Comparison of ENCODE assay signal across 18 cellular contexts in genomic region chr20:63051186-63051860, GRCh38. TPM values are rescaled to one million over a fixed set of nuclear protein-coding genes. Genes with fewer than 3 reads are reported as not detected.
DNase-seq lines count a peak whose midpoint lies in the region; ATAC-seq and TF ChIP-seq lines count a peak whose summit lies in the region.
"Had no signal": no experiment of that assay in that cellular context is flagged by ENCODE, and none has a peak within 500 bp of the region (broad histone marks: within the 10 kb centered on the region; RNA-seq: fewer than 3 reads in every experiment).

No MANE protein-coding gene starts in this region.

- no peak overlapping the region for H3K9ac ChIP-seq in BLaER1
- H3K9ac ChIP-seq: BLaER1 treated with 17β-estradiol and CSF1 and Interleukin-3, amounts not matched to agents 10 nM and 100 nM had no signal

- no peak for TF ChIP-seq POLR2A in right lobe of liver (IDR thresholded peaks at IDR 0.05)

- TF ChIP-seq CTCF in RWPE2 (IDR thresholded peaks at IDR 0.05; ENCODE audit: poor library complexity, severe bottlenecking) (no peak), right lobe of liver (IDR thresholded peaks at IDR 0.05) (no peak), osteoblast (IDR thresholded peaks at IDR 0.05; ENCODE audit: extremely low read depth, low read depth, low read length) (no peak)

- H3K4me3 ChIP-seq in BLaER1 = no peak overlapping the region
- H3K4me3 ChIP-seq in RWPE2 (ENCODE audit: severe bottlenecking) = no peak overlapping the region
- no peak overlapping the region for H3K4me3 ChIP-seq in right lobe of liver
- no peak overlapping the region for H3K4me3 ChIP-seq in osteoblast (ENCODE audit: insufficient read depth, low read length)
- H3K4me3 ChIP-seq: BLaER1 treated with 17β-estradiol and CSF1 and Interleukin-3, amounts not matched to agents 10 nM and 100 nM; GM12878; GM23338 had no signal

- intact Hi-C loops in right lobe of liver (cut with DNase I) = no loop called here

- H3K9me3 ChIP-seq in BLaER1 (peaks cover 25% of the 10 kb centered on the region), RWPE2 (ENCODE audit: severe bottlenecking) (no peaks in the 10 kb centered on the region), right lobe of liver (no peaks in the 10 kb centered on the region), osteoblast (ENCODE audit: low read depth, low read length) (no peaks in the 10 kb centered on the region)

- H3K36me3 ChIP-seq in BLaER1 (no peaks in the 10 kb centered on the region), RWPE2 (ENCODE audit: low read depth) (no peaks in the 10 kb centered on the region), right lobe of liver (no peaks in the 10 kb centered on the region), osteoblast (ENCODE audit: insufficient read depth, low read length) (no peaks in the 10 kb centered on the region)
- H3K36me3 ChIP-seq: BLaER1 treated with 17β-estradiol and CSF1 and Interleukin-3, amounts not matched to agents 10 nM and 100 nM had no signal

- 68% methylated on average over 5 of the region's 13 CpGs for WGBS in right lobe of liver (ENCODE audit: insufficient coverage, low coverage, low lambda C conversion rate, missing lambda C conversion rate)

- H3K27me3 ChIP-seq in BLaER1 (no peaks in the 10 kb centered on the region), RWPE2 (ENCODE audit: insufficient read depth, poor library complexity, severe bottlenecking) (peaks cover 64% of the 10 kb centered on the region), right lobe of liver (no peaks in the 10 kb centered on the region), osteoblast (ENCODE audit: insufficient read depth, low read length) (peaks cover 11% of the 10 kb centered on the region)
- H3K27me3 ChIP-seq: BLaER1 treated with 17β-estradiol and CSF1 and Interleukin-3, amounts not matched to agents 10 nM and 100 nM had no signal

- H3K4me2 ChIP-seq in BLaER1 (0 out of 2 replicates have a peak overlapping the region, but pooled peaks have one; percentile 35), osteoblast (ENCODE audit: insufficient read depth, low read length) (no peak overlapping the region)
- H3K4me2 ChIP-seq: GM23338 had no signal

- no peak overlapping the region for H2AFZ ChIP-seq in osteoblast (ENCODE audit: low read length)
- H2AFZ ChIP-seq: GM23338 had no signal

- H3K4me1 ChIP-seq in BLaER1 (peaks cover 54% of the 10 kb centered on the region), RWPE2 (ENCODE audit: insufficient read depth, poor library complexity, severe bottlenecking) (no peaks in the 10 kb centered on the region), right lobe of liver (peaks cover 0 to 2% (median 0%) of the 10 kb centered on the region in 4 donors), osteoblast (ENCODE audit: insufficient read depth, low read length) (no peaks in the 10 kb centered on the region)

- H3K79me2 ChIP-seq in osteoblast (ENCODE audit: insufficient read depth, low read length) = no peaks in the 10 kb centered on the region

- H3K27ac ChIP-seq in BLaER1 = no peak overlapping the region
- no peak overlapping the region for H3K27ac ChIP-seq in RWPE2 (ENCODE audit: poor library complexity, severe bottlenecking)
- H3K27ac ChIP-seq in right lobe of liver = no peak overlapping the region
- H3K27ac ChIP-seq in osteoblast (ENCODE audit: low read depth, low read length) = no peak overlapping the region
- H3K27ac ChIP-seq: BLaER1 treated with 17β-estradiol and CSF1 and Interleukin-3, amounts not matched to agents 10 nM and 100 nM had no signal

- no peaks in the 10 kb centered on the region for H4K20me1 ChIP-seq in BLaER1
- no peaks in the 10 kb centered on the region for H4K20me1 ChIP-seq in osteoblast (ENCODE audit: insufficient read depth, low read length)

- DNase-seq in RWPE2 (ENCODE audit: low spot score) = peak; percentile 79
- DNase-seq in right lobe of liver = peak in 2 of 3 donors; percentile 4 to 37
- peak; percentile 60 for DNase-seq in osteoblast (ENCODE audit: insufficient read length, low spot score, missing footprints)
- DNase-seq in DMS53 (lab: John Stamatoyannopoulos, UW) = no peak
- DNase-seq in LoVo (ENCODE audit: low spot score) = no peak
- no peak for DNase-seq in NCI-H2171 treated with DMSO at 0.1 percent for 48 hours (lab: John Stamatoyannopoulos, UW)
- DNase-seq: CD4-positive, CD25-positive, alpha-beta regulatory T cell; DMS 273 treated with DMSO at 0.1 percent for 48 hours; DMS79; H9 had no signal

- ATAC-seq in RWPE2 (ENCODE audit: low read depth) (no peak), right lobe of liver (no peak), HG03457 (IDR thresholded peaks at IDR 0.05; ENCODE audit: unreplicated experiment) (no peak)
- ATAC-seq: GM12878, GM23338 had no signal

RNA-seq across cellular contexts. Expression of gene BHLHE23, which starts 44.6 kb away (rescaled TPM):
- total RNA-seq in right lobe of liver (not detected), osteoblast (not detected in 2 replicates)
- total RNA-seq: A673; CD4-positive, CD25-positive, alpha-beta regulatory T cell; G401; HT1080 had no signal

Comparison
In these comparisons a context has a peak if more than half of its experiments do, and no peak if none do; other contexts are left out.
1. DNase-seq: peak in RWPE2 (single experiment), right lobe of liver (2 of 3) and osteoblast (single experiment); none in DMS53 (single experiment), LoVo (single experiment) and NCI-H2171 treated with DMSO at 0.1 percent for 48 hours (single experiment).